In the genomic region with DNA sequence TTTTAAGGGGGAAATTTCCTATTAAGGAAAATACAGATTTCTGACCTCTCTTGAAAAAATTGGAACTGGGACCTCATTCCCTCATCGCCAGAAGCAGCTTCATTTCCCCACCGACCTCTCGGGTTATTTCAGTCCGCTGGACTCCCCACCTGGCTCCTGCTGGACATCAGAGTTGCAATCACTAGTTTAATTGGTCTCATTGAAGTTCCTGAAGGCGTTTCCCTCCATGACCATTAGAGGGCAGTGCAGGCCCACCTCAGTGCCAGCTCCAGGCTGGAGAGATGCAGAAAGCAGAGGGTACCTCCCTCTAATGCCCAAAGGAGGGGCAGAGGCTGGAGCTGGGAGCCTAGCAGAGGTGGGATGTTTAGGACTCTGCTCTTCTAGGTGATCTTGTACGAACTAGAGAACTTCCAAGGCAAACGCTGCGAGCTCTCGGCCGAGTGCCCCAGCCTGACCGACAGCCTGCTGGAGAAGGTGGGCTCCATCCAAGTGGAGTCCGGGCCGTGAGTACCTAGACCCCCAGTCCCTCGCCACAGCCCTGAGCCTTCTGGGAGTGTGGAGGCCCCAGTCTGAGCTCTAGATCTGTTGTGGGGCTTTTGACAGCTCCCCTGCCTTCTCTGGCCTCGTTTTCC, we compare ENCODE assay signal across 8 cellular contexts. TPM values are rescaled to one million over a fixed set of nuclear protein-coding genes. Genes with fewer than 3 reads are reported as not detected.
A peak's percentile ranks its signal among the peaks of the same experiment; 100 is the strongest.
DNase-seq lines count a peak whose midpoint lies in the region; ATAC-seq and TF ChIP-seq lines count a peak whose summit lies in the region.

No MANE protein-coding gene starts in this region.

- 59% methylated on average over 15 of the region's 15 CpGs for WGBS in liver

- H3K4me3 ChIP-seq in coronary artery: no peak overlapping the region
- H3K4me3 ChIP-seq in liver (ENCODE audit: low read depth in 1 of 3, low read length in 3 of 3): no peak overlapping the region

- peak; percentile 60 for ATAC-seq in activated CD4-positive, alpha-beta T cell treated with anti-CD3 and anti-CD28 coated beads for 36 hours
- ATAC-seq in GM21381 (IDR thresholded peaks at IDR 0.05; ENCODE audit: unreplicated experiment): no peak

- H3K27ac ChIP-seq in coronary artery: no peak overlapping the region
- H3K27ac ChIP-seq in liver (ENCODE audit: low read depth in 1 of 2, low read length in 2 of 2): no peak overlapping the region

- H3K4me3 Mint-ChIP-seq in activated CD4-positive, alpha-beta T cell treated with anti-CD3 and anti-CD28 coated beads for 36 hours: no peak overlapping the region

- no peaks in the 10 kb centered on the region for H3K27me3 Mint-ChIP-seq in activated CD4-positive, alpha-beta T cell treated with anti-CD3 and anti-CD28 coated beads for 36 hours

- peak; percentile 75 to 83 for TF ChIP-seq RAD21 in liver (IDR thresholded peaks at IDR 0.05)

- DNase-seq in NOMO-1 (lab: John Stamatoyannopoulos, UW; ENCODE audit: unreplicated experiment in 2 of 2): peak; percentile 12 to 30
- DNase-seq in NOMO-1 treated with dmso at 0.1 percent for 144 hours (lab: John Stamatoyannopoulos, UW; ENCODE audit: unreplicated experiment): no peak
- peak; percentile 23 for DNase-seq in NCI-H2196 treated with DMSO at 0.1 percent for 48 hours (lab: John Stamatoyannopoulos, UW; ENCODE audit: unreplicated experiment)
- DNase-seq in activated CD4-positive, alpha-beta T cell treated with anti-CD3 and anti-CD28 coated beads for 36 hours: peak; percentile 75
- DNase-seq in coronary artery (ENCODE audit: low spot score): no peak
- peak; percentile 4 for DNase-seq in stimulated activated CD8-positive, alpha-beta memory T cell treated with anti-CD3 and anti-CD28 coated beads, Interleukin-12 subunit alpha, Interleukin-12 subunit beta, amount 100 ng/mL, for 1 hour (ENCODE audit: low read depth)

- no peaks in the 10 kb centered on the region for H3K4me1 Mint-ChIP-seq in activated CD4-positive, alpha-beta T cell treated with anti-CD3 and anti-CD28 coated beads for 36 hours

- intact Hi-C loops in activated CD4-positive, alpha-beta T cell treated with anti-CD3 and anti-CD28 coated beads for 36 hours (cut with DNase I, micrococcal nuclease): loop anchor here (1.0 to 10.0 kb wide), 2 partner anchors 132 kb away; no protein-coding TSS in a partner anchor

- CTCF ChIA-PET in activated CD4-positive, alpha-beta T cell treated with anti-CD3 and anti-CD28 coated beads for 36 hours (lab: Charles Lee): interaction anchor here (0.6 to 2.6 kb wide), 17 partner anchors 9 to 269 kb away, joined by 3 to 14 read pairs (median 4); no protein-coding TSS in a partner anchor

- TF ChIP-seq CTCF in coronary artery (IDR thresholded peaks at IDR 0.05) (peak; percentile 74), liver (IDR thresholded peaks at IDR 0.05; ENCODE audit: low read depth, low read length, missing input control) (peak; percentile 87)

- H3K36me3 ChIP-seq in liver (ENCODE audit: control insufficient read depth in 4 of 4, insufficient read depth in 3 of 4, low read depth in 1 of 4, low read length in 3 of 4): peaks cover 4 to 7% (median 6%) of the 10 kb centered on the region in 4 donors

- no peaks in the 10 kb centered on the region for H3K36me3 Mint-ChIP-seq in activated CD4-positive, alpha-beta T cell treated with anti-CD3 and anti-CD28 coated beads for 36 hours (ENCODE audit: low read depth)

- H3K9ac ChIP-seq in liver (ENCODE audit: low read depth in 1 of 2, low read length in 2 of 2): no peak overlapping the region

- H3K9me3 Mint-ChIP-seq in activated CD4-positive, alpha-beta T cell treated with anti-CD3 and anti-CD28 coated beads for 36 hours (ENCODE audit: low read depth): no peaks in the 10 kb centered on the region

- H3K9me3 ChIP-seq in liver (ENCODE audit: control insufficient read depth in 4 of 4, low read length in 3 of 4): no peaks in the 10 kb centered on the region

- no peak overlapping the region for H3K27ac Mint-ChIP-seq in activated CD4-positive, alpha-beta T cell treated with anti-CD3 and anti-CD28 coated beads for 36 hours

- H3K4me1 ChIP-seq in liver (ENCODE audit: control insufficient read depth in 4 of 4, insufficient read depth in 4 of 4, low read length in 3 of 4): no peaks in the 10 kb centered on the region

- POLR2A ChIA-PET in activated CD4-positive, alpha-beta T cell treated with anti-CD3 and anti-CD28 coated beads for 36 hours (lab: Charles Lee): no interaction called here

- H3K27me3 ChIP-seq in liver (ENCODE audit: control insufficient read depth in 4 of 4, insufficient read depth in 4 of 4, low read length in 3 of 4): no peaks in the 10 kb centered on the region

TF ChIP-seq in liver, 16 proteins besides CTCF, POLR2A, EP300 and RAD21:
- TF ChIP-seq JUND (IDR thresholded peaks at IDR 0.05) (no peak), NR2F2 (IDR thresholded peaks at IDR 0.05) (no peak), SP1 (IDR thresholded peaks at IDR 0.05) (no peak), RXRA (IDR thresholded peaks at IDR 0.05) (no peak), YY1 (IDR thresholded peaks at IDR 0.05) (no peak), EGR1 (IDR thresholded peaks at IDR 0.05; ENCODE audit: low read depth in 2 of 2) (no peak), HNF4G (IDR thresholded peaks at IDR 0.05) (no peak), FOXA2 (IDR thresholded peaks at IDR 0.05) (no peak), FOXA1 (IDR thresholded peaks at IDR 0.05) (no peak), GABPA (IDR thresholded peaks at IDR 0.05 in 1 of 2, conservative IDR thresholded peaks at IDR 0.05 in 1 of 2) (no peak), TAF1 (conservative IDR thresholded peaks at IDR 0.05) (no peak), HNF4A (conservative IDR thresholded peaks at IDR 0.05) (no peak)
- TF ChIP-seq, protein P1, sequence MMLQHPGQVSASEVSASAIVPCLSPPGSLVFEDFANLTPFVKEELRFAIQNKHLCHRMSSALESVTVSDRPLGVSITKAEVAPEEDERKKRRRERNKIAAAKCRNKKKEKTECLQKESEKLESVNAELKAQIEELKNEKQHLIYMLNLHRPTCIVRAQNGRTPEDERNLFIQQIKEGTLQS (IDR thresholded peaks at IDR 0.05): no peak
- TF ChIP-seq, protein P2, sequence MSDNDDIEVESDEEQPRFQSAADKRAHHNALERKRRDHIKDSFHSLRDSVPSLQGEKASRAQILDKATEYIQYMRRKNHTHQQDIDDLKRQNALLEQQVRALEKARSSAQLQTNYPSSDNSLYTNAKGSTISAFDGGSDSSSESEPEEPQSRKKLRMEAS (IDR thresholded peaks at IDR 0.05): no peak
- TF ChIP-seq, protein P3, sequence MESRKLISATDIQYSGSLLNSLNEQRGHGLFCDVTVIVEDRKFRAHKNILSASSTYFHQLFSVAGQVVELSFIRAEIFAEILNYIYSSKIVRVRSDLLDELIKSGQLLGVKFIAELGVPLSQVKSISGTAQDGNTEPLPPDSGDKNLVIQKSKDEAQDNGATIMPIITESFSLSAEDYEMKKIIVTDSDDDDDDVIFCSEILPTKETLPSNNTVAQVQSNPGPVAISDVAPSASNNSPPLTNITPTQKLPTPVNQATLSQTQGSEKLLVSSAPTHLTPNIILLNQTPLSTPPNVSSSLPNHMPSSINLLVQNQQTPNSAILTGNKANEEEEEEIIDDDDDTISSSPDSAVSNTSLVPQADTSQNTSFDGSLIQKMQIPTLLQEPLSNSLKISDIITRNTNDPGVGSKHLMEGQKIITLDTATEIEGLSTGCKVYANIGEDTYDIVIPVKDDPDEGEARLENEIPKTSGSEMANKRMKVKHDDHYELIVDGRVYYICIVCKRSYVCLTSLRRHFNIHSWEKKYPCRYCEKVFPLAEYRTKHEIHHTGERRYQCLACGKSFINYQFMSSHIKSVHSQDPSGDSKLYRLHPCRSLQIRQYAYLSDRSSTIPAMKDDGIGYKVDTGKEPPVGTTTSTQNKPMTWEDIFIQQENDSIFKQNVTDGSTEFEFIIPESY (IDR thresholded peaks at IDR 0.05): no peak
- TF ChIP-seq, protein P4, sequence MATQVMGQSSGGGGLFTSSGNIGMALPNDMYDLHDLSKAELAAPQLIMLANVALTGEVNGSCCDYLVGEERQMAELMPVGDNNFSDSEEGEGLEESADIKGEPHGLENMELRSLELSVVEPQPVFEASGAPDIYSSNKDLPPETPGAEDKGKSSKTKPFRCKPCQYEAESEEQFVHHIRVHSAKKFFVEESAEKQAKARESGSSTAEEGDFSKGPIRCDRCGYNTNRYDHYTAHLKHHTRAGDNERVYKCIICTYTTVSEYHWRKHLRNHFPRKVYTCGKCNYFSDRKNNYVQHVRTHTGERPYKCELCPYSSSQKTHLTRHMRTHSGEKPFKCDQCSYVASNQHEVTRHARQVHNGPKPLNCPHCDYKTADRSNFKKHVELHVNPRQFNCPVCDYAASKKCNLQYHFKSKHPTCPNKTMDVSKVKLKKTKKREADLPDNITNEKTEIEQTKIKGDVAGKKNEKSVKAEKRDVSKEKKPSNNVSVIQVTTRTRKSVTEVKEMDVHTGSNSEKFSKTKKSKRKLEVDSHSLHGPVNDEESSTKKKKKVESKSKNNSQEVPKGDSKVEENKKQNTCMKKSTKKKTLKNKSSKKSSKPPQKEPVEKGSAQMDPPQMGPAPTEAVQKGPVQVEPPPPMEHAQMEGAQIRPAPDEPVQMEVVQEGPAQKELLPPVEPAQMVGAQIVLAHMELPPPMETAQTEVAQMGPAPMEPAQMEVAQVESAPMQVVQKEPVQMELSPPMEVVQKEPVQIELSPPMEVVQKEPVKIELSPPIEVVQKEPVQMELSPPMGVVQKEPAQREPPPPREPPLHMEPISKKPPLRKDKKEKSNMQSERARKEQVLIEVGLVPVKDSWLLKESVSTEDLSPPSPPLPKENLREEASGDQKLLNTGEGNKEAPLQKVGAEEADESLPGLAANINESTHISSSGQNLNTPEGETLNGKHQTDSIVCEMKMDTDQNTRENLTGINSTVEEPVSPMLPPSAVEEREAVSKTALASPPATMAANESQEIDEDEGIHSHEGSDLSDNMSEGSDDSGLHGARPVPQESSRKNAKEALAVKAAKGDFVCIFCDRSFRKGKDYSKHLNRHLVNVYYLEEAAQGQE (IDR thresholded peaks at IDR 0.05): no peak

RNA-seq across cellular contexts. Expression of a gene that starts 2.7 kb away (rescaled TPM):
- total RNA-seq in activated CD4-positive, alpha-beta T cell treated with anti-CD3 and anti-CD28 coated beads for 36 hours: under 1 TPM in 1 of 2 experiments, not detected in 1; 0.34 TPM
- not detected for total RNA-seq in liver
- under 1 TPM; 0.25 to 0.38 TPM for polyA plus RNA-seq in liver

RNA-seq across cellular contexts. Expression of a gene that starts 17.0 kb away (rescaled TPM):
- total RNA-seq in activated CD4-positive, alpha-beta T cell treated with anti-CD3 and anti-CD28 coated beads for 36 hours: under 1 TPM; 0.23 to 0.30 TPM
- total RNA-seq in liver: under 1 TPM in 1 of 2 donors, not detected in 1; 0.08 TPM
- polyA plus RNA-seq in liver: under 1 TPM in 1 of 2 donors, not detected in 1; 0.10 TPM

Comparison
In these comparisons a context has a peak if more than half of its experiments do, and no peak if none do; other contexts are left out.
1. DNase-seq: peak in NOMO-1 (2 of 2), NCI-H2196 treated with DMSO at 0.1 percent for 48 hours (single experiment), activated CD4-positive, alpha-beta T cell treated with anti-CD3 and anti-CD28 coated beads for 36 hours (single experiment) and stimulated activated CD8-positive, alpha-beta memory T cell treated with anti-CD3 and anti-CD28 coated beads, Interleukin-12 subunit alpha, Interleukin-12 subunit beta, amount 100 ng/mL, for 1 hour (single experiment); none in NOMO-1 treated with dmso at 0.1 percent for 144 hours (single experiment) and coronary artery (single experiment).